Comparison of ENCODE assay signal across 11 cellular contexts in genomic region chr3:107432646-107433045, GRCh38. TPM values are rescaled to one million over a fixed set of nuclear protein-coding genes. Genes with fewer than 3 reads are reported as not detected.
DNase-seq lines count a peak whose midpoint lies in the region; ATAC-seq and TF ChIP-seq lines count a peak whose summit lies in the region.
"Had no signal": no experiment of that assay in that cellular context is flagged by ENCODE, and none has a peak within 500 bp of the region (broad histone marks: within the 10 kb centered on the region; RNA-seq: fewer than 3 reads in every experiment).

No MANE protein-coding gene starts in this region.

- intact Hi-C loops in esophagus squamous epithelium (cut with DNase I), result loop anchor here (5.0 kb wide), 1 partner anchor 160 kb away; no protein-coding TSS in a partner anchor
- intact Hi-C loops in sigmoid colon (cut with DNase I), result loop anchor here (10.0 kb wide), 1 partner anchor 232 kb away; no protein-coding TSS in a partner anchor
- intact Hi-C loops in transverse colon (cut with DNase I; ENCODE audit: low total_unique reads), result loop anchor here (5.0 kb wide), 2 partner anchors 90 to 190 kb away; partner anchors contain the start of gene BBX

- in situ Hi-C loops in transverse colon (cut with MboI; ENCODE audit: low pct_ligation_motif_present in 1 of 4, low pct_unique_long_range_greater_than_20kb in 1 of 4, low sequenced_read_pairs in 3 of 4), result no loop called here

- DNase-seq in NCI-H82 (lab: John Stamatoyannopoulos, UW), result peak; percentile 19
- no peak for DNase-seq in NCI-H82 treated with DMSO at 0.1 percent for 48 hours (lab: John Stamatoyannopoulos, UW; ENCODE audit: unreplicated experiment)
- peak; percentile 40 for DNase-seq in SHP77 treated with DMSO at 0.1 percent for 48 hours (lab: John Stamatoyannopoulos, UW)
- no peak for DNase-seq in esophagus squamous epithelium (lab: John Stamatoyannopoulos, UW)
- DNase-seq in sigmoid colon, result no peak
- no peak for DNase-seq in HuH-7.5 (ENCODE audit: low spot score)
- no peak for DNase-seq in transverse colon
- DNase-seq: cortex of kidney had no signal

- TF ChIP-seq POLR2A in esophagus squamous epithelium (IDR thresholded peaks at IDR 0.05) (no peak), sigmoid colon (IDR thresholded peaks at IDR 0.05) (no peak), transverse colon (IDR thresholded peaks at IDR 0.05) (no peak)

- peak overlapping the region; percentile 71 to 83 (median 79) for H3K4me3 ChIP-seq in esophagus squamous epithelium
- peak overlapping the region in 1 of 4 donors; percentile 83 for H3K4me3 ChIP-seq in sigmoid colon
- peak overlapping the region in 2 of 4 donors; percentile 72 to 96 for H3K4me3 ChIP-seq in transverse colon

- ATAC-seq in GM18861 (IDR thresholded peaks at IDR 0.05; ENCODE audit: unreplicated experiment), result no peak

- no peaks in the 10 kb centered on the region for H3K9me3 ChIP-seq in esophagus squamous epithelium
- no peaks in the 10 kb centered on the region for H3K9me3 ChIP-seq in sigmoid colon
- H3K9me3 ChIP-seq in transverse colon, result no peaks in the 10 kb centered on the region

- no peaks in the 10 kb centered on the region for H3K27me3 ChIP-seq in esophagus squamous epithelium
- no peaks in the 10 kb centered on the region for H3K27me3 ChIP-seq in sigmoid colon
- no peaks in the 10 kb centered on the region for H3K27me3 ChIP-seq in transverse colon

- TF ChIP-seq CTCF in esophagus squamous epithelium (IDR thresholded peaks at IDR 0.05), result no peak
- no peak for TF ChIP-seq CTCF in sigmoid colon (IDR thresholded peaks at IDR 0.05)
- no peak for TF ChIP-seq CTCF in transverse colon (IDR thresholded peaks at IDR 0.05)

- H3K36me3 ChIP-seq in esophagus squamous epithelium (no peaks in the 10 kb centered on the region), sigmoid colon (no peaks in the 10 kb centered on the region), transverse colon (no peaks in the 10 kb centered on the region)

- H3K27ac ChIP-seq in esophagus squamous epithelium (peak overlapping the region in 2 of 4 donors; percentile 92 to 96), sigmoid colon (peak overlapping the region; percentile 94 to 98 (median 97)), transverse colon (peak overlapping the region in 2 of 4 donors; percentile 91 to 93)

- 50 to 68% methylated on average over 8 of the region's 8 CpGs for WGBS in esophagus squamous epithelium, 2 donors
- 21 to 66% methylated on average over 8 of the region's 8 CpGs for WGBS in sigmoid colon, 2 donors
- 52 to 57% methylated on average over 6 to 8 of the region's 8 CpGs for WGBS in transverse colon (ENCODE audit: low coverage in 1 of 2), 2 donors

- H3K4me1 ChIP-seq in esophagus squamous epithelium, result peaks cover 16 to 30% (median 16%) of the 10 kb centered on the region in 3 donors
- H3K4me1 ChIP-seq in sigmoid colon, result peaks cover 0 to 11% (median 7%) of the 10 kb centered on the region in 4 donors
- peaks cover 0 to 29% (median 15%) of the 10 kb centered on the region in 4 donors for H3K4me1 ChIP-seq in transverse colon

- TF ChIP-seq EP300 in sigmoid colon (IDR thresholded peaks at IDR 0.05) (no peak), transverse colon (IDR thresholded peaks at IDR 0.05; ENCODE audit: low read depth) (no peak)

RNA-seq across cellular contexts. Expression of gene CCDC54, which starts 55.4 kb away (rescaled TPM):
- not detected for total RNA-seq in esophagus squamous epithelium
- total RNA-seq in sigmoid colon, result not detected
- polyA plus RNA-seq in sigmoid colon, result not detected
- total RNA-seq in transverse colon, result not detected
- total RNA-seq: myocyte; T-helper 1 cell treated with Interleukin-12 subunit alpha and Interleukin-12 subunit beta and Interleukin-4 antibody, amounts not matched to agents 30 ng/mL and 1 ng/mL, for 36 hours had no signal

Comparison
In these comparisons a context has a peak if more than half of its experiments do, and no peak if none do; other contexts are left out.
1. DNase-seq: peak in NCI-H82 (single experiment) and SHP77 treated with DMSO at 0.1 percent for 48 hours (single experiment); none in NCI-H82 treated with DMSO at 0.1 percent for 48 hours (single experiment), esophagus squamous epithelium (single experiment), sigmoid colon (single experiment), HuH-7.5 (single experiment) and transverse colon (single experiment).